ENCODE assay signal across 17 cellular contexts in the genomic region with DNA sequence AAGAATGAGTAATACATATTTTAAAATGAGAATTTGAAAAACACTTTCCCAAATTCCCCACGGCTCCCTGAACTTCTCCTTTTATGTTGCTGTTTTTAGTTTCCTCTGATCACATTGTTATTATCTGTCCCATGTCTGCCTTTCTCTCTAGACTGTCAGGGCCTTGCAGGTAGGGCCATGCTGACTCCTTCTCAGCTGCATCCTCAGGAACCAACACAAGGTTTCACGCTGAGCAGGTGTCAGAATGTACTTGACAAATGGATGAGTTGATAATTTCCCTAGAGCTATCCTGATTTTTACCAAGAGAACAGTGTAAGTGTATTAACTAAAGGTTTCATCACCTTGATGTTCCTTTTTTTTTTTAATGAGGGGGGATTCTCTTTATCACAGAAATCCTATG.
DNase-seq lines count a peak whose midpoint lies in the region; ATAC-seq, FAIRE-seq and TF ChIP-seq lines count a peak whose summit lies in the region.
"Had no signal": no experiment of that assay in that cellular context is flagged by ENCODE, and none has a peak within 500 bp of the region (broad histone marks: within the 10 kb centered on the region; RNA-seq: fewer than 3 reads in every experiment).

No MANE protein-coding gene starts in this region.

- intact Hi-C loops in OCI-LY7 (cut with micrococcal nuclease; ENCODE audit: unreplicated experiment), result loop anchor here (2.0 kb wide), 2 partner anchors 115 to 847 kb away; a partner anchor contains a TSS

- H3K4me3 Mint-ChIP-seq in mesothelial cell of epicardium, result no peak overlapping the region

- H3K27me3 Mint-ChIP-seq in mesothelial cell of epicardium (ENCODE audit: low read depth), result no peaks in the 10 kb centered on the region

- no peaks in the 10 kb centered on the region for H3K27me3 ChIP-seq in DND-41 (ENCODE audit: insufficient read depth, low read length, poor library complexity)
- H3K27me3 ChIP-seq: hepatocyte, tibial artery had no signal

- H3K27ac ChIP-seq in DND-41 (ENCODE audit: low read length) (no peak overlapping the region), OCI-LY7 (ENCODE audit: low read depth, low read length, poor library complexity, severe bottlenecking) (peak overlapping the region; percentile 88)
- H3K27ac ChIP-seq: hepatocyte had no signal

- H2AFZ ChIP-seq in DND-41 (ENCODE audit: low read depth, low read length) (no peak overlapping the region), OCI-LY7 (ENCODE audit: low read length) (peak overlapping the region; percentile 64; the same call in 1 of the 2 replicates)
- H2AFZ ChIP-seq: hepatocyte had no signal

- H3K4me1 Mint-ChIP-seq in mesothelial cell of epicardium, result peaks cover 14% of the 10 kb centered on the region

- H3K9me3 Mint-ChIP-seq in mesothelial cell of epicardium, result no peaks in the 10 kb centered on the region

- POLR2A ChIA-PET in OCI-LY7 (lab: Charles Lee), result interaction anchor here (0.6 to 7.9 kb wide), 11 partner anchors 10 to 385 kb away, joined by 3 to 70 read pairs (median 5); no protein-coding TSS in a partner anchor

- H3K4me3 ChIP-seq in DND-41 (ENCODE audit: low read depth in 1 of 2, low read length in 2 of 2) (no peak overlapping the region), OCI-LY7 (ENCODE audit: low read depth, low read length, poor library complexity, severe bottlenecking) (peak overlapping the region; percentile 79)
- H3K4me3 ChIP-seq: hepatocyte, K562, tibial artery had no signal

- H3K79me2 ChIP-seq in DND-41 (ENCODE audit: insufficient read depth, low read length), result peaks cover 12% of the 10 kb centered on the region
- peaks cover 68% of the 10 kb centered on the region for H3K79me2 ChIP-seq in OCI-LY7 (ENCODE audit: insufficient read depth, low read depth, low read length)

- H3K9ac ChIP-seq in DND-41 (ENCODE audit: low read depth, low read length), result no peak overlapping the region

- CTCF ChIA-PET in OCI-LY7 (lab: Charles Lee; ENCODE audit: unreplicated experiment), result interaction anchor here (1.2 to 1.4 kb wide), 2 partner anchors 8 to 10 kb away, joined by 4 to 5 read pairs; no protein-coding TSS in a partner anchor

- H3K4me1 ChIP-seq in DND-41 (ENCODE audit: insufficient read depth, low read length) (peaks cover 25% of the 10 kb centered on the region), OCI-LY7 (ENCODE audit: insufficient read depth, low read length, poor library complexity, severe bottlenecking) (peaks cover 53% of the 10 kb centered on the region)

- no peaks in the 10 kb centered on the region for H3K36me3 ChIP-seq in DND-41 (ENCODE audit: insufficient read depth, low read length)
- H3K36me3 ChIP-seq in OCI-LY7 (ENCODE audit: insufficient read depth, low read length), result peaks cover 23% of the 10 kb centered on the region

- FAIRE-seq in endometrium (lab: Jason Lieb, UNC), result peak; percentile 4
- FAIRE-seq: K562, RCC 7860 had no signal

- no peak for TF ChIP-seq CTCF in DND-41 (IDR thresholded peaks at IDR 0.05; ENCODE audit: borderline replicate concordance, extremely low read depth, low read length, poor library complexity, severe bottlenecking)
- no peak for TF ChIP-seq CTCF in OCI-LY7 (conservative IDR thresholded peaks at IDR 0.05; ENCODE audit: low read length)
- no peak for TF ChIP-seq CTCF in mesothelial cell of epicardium (IDR thresholded peaks at IDR 0.05; ENCODE audit: unreplicated experiment)

- no peak for ATAC-seq in DND-41 (ENCODE audit: insufficient read depth, low read depth)
- ATAC-seq: activated CD4-positive, CD25-positive, alpha-beta regulatory T cell treated with anti-CD3 and anti-CD28 coated beads, Interleukin-2, amount 50 U/mL, for 24 hours; HCT116; K562; left cardiac atrium had no signal

- H3K9me3 ChIP-seq in DND-41 (ENCODE audit: insufficient read depth, low read length, severe bottlenecking) (no peaks in the 10 kb centered on the region), OCI-LY7 (ENCODE audit: low read length) (no peaks in the 10 kb centered on the region)
- H3K9me3 ChIP-seq: tibial artery had no signal

- BruUV-seq in OCI-LY7 (replicated peaks; lab: Mats Ljungman, UMichigan), result no TSS peak

- no peaks in the 10 kb centered on the region for H3K9me2 ChIP-seq in OCI-LY7 (ENCODE audit: insufficient read depth, low read length)

- peak; percentile 43 for DNase-seq in CD1c-positive myeloid dendritic cell (ENCODE audit: extremely low spot score)
- no peak for DNase-seq in DND-41
- DNase-seq in OCI-LY7 (ENCODE audit: low spot score), result peak; percentile 53
- DNase-seq in NCI-H526 (lab: John Stamatoyannopoulos, UW), result no peak
- DNase-seq in mesothelial cell of epicardium (ENCODE audit: low spot score in 2 of 2, unreplicated experiment in 2 of 2), result no peak
- no peak for DNase-seq in SW 1271 (lab: John Stamatoyannopoulos, UW)
- DNase-seq: amygdala, cortex of kidney, GDM1, left cardiac atrium, tibial artery had no signal

- no peaks in the 10 kb centered on the region for H4K20me1 ChIP-seq in DND-41 (ENCODE audit: insufficient read depth, low read length)
- H4K20me1 ChIP-seq in OCI-LY7 (ENCODE audit: insufficient read depth, low read length), result no peaks in the 10 kb centered on the region

- H3K4me2 ChIP-seq in DND-41 (ENCODE audit: insufficient read depth, low read length) (peak overlapping the region; percentile 13; the same call in 1 of the 2 replicates), OCI-LY7 (ENCODE audit: low read length) (peak overlapping the region; percentile 97)

- H3K27ac Mint-ChIP-seq in mesothelial cell of epicardium, result no peak overlapping the region

- H3K36me3 Mint-ChIP-seq in mesothelial cell of epicardium, result peaks cover 7% of the 10 kb centered on the region

Comparison
In these comparisons a context has a peak if more than half of its experiments do, and no peak if none do; other contexts are left out.
1. DNase-seq: peak in CD1c-positive myeloid dendritic cell (single experiment) and OCI-LY7 (single experiment); none in DND-41 (single experiment), NCI-H526 (0 of 2), mesothelial cell of epicardium (0 of 2) and SW 1271 (0 of 2).